In genomic region chr14:22272408-22272807, GRCh38 we compare ENCODE assay signal across 16 cellular contexts.
DNase-seq lines count a peak whose midpoint lies in the region; ATAC-seq, FAIRE-seq and TF ChIP-seq lines count a peak whose summit lies in the region.
"Had no signal": no experiment of that assay in that cellular context is flagged by ENCODE, and none has a peak within 500 bp of the region (broad histone marks: within the 10 kb centered on the region; RNA-seq: fewer than 3 reads in every experiment).

No MANE protein-coding gene starts in this region.

- H3K27me3 Mint-ChIP-seq in activated CD8-positive, alpha-beta T cell treated with anti-CD3 and anti-CD28 coated beads for 36 hours, result no peaks in the 10 kb centered on the region
- no peaks in the 10 kb centered on the region for H3K27me3 Mint-ChIP-seq in chondrocyte (ENCODE audit: low read depth)

- H3K4me3 ChIP-seq in DND-41 (ENCODE audit: low read depth in 1 of 2, low read length in 2 of 2), result no peak overlapping the region
- H3K4me3 ChIP-seq: BLaER1 had no signal

- H3K4me1 Mint-ChIP-seq in activated CD8-positive, alpha-beta T cell treated with anti-CD3 and anti-CD28 coated beads for 36 hours (ENCODE audit: low read depth), result peaks cover 2% of the 10 kb centered on the region
- peaks cover 52% of the 10 kb centered on the region for H3K4me1 Mint-ChIP-seq in chondrocyte (ENCODE audit: low read depth)

- H3K4me2 ChIP-seq in DND-41 (ENCODE audit: insufficient read depth, low read length), result no peak overlapping the region
- H3K4me2 ChIP-seq: BLaER1 had no signal

- no peak for TF ChIP-seq CTCF in DND-41 (IDR thresholded peaks at IDR 0.05; ENCODE audit: borderline replicate concordance, extremely low read depth, low read length, poor library complexity, severe bottlenecking)
- TF ChIP-seq CTCF in activated CD8-positive, alpha-beta T cell treated with anti-CD3 and anti-CD28 coated beads for 36 hours (IDR thresholded peaks at IDR 0.05), result no peak
- no peak for TF ChIP-seq CTCF in chondrocyte (IDR thresholded peaks at IDR 0.05)

- H3K79me2 ChIP-seq in DND-41 (ENCODE audit: insufficient read depth, low read length), result no peaks in the 10 kb centered on the region

- no peak overlapping the region for H3K9ac ChIP-seq in DND-41 (ENCODE audit: low read depth, low read length)
- H3K9ac ChIP-seq: BLaER1 had no signal

- H2AFZ ChIP-seq in DND-41 (ENCODE audit: low read depth, low read length), result no peak overlapping the region

- no peak for ATAC-seq in DND-41 (ENCODE audit: insufficient read depth, low read depth)
- ATAC-seq in activated CD8-positive, alpha-beta T cell treated with anti-CD3 and anti-CD28 coated beads for 36 hours, result peak; percentile 37

- no peaks in the 10 kb centered on the region for H3K36me3 Mint-ChIP-seq in activated CD8-positive, alpha-beta T cell treated with anti-CD3 and anti-CD28 coated beads for 36 hours (ENCODE audit: low read depth)
- no peaks in the 10 kb centered on the region for H3K36me3 Mint-ChIP-seq in chondrocyte (ENCODE audit: low read depth)

- H3K9me3 Mint-ChIP-seq in activated CD8-positive, alpha-beta T cell treated with anti-CD3 and anti-CD28 coated beads for 36 hours, result no peaks in the 10 kb centered on the region
- H3K9me3 Mint-ChIP-seq in chondrocyte (ENCODE audit: low read depth), result no peaks in the 10 kb centered on the region
- H3K9me3 Mint-ChIP-seq: H9 had no signal

- H4K20me1 ChIP-seq in DND-41 (ENCODE audit: insufficient read depth, low read length), result no peaks in the 10 kb centered on the region
- H4K20me1 ChIP-seq: BLaER1 had no signal

- intact Hi-C loops in activated CD8-positive, alpha-beta T cell treated with anti-CD3 and anti-CD28 coated beads for 36 hours (cut with micrococcal nuclease), result no loop called here

- no peaks in the 10 kb centered on the region for H3K27me3 ChIP-seq in DND-41 (ENCODE audit: insufficient read depth, low read length, poor library complexity)
- H3K27me3 ChIP-seq: BLaER1 had no signal

- H3K4me3 Mint-ChIP-seq in activated CD8-positive, alpha-beta T cell treated with anti-CD3 and anti-CD28 coated beads for 36 hours, result peak overlapping the region; percentile 60
- H3K4me3 Mint-ChIP-seq in chondrocyte (ENCODE audit: unreplicated experiment), result no peak overlapping the region
- H3K4me3 Mint-ChIP-seq: H9 had no signal

- no peak for FAIRE-seq in frontal cortex (lab: Jason Lieb, UNC)

- CTCF ChIA-PET in activated CD8-positive, alpha-beta T cell treated with anti-CD3 and anti-CD28 coated beads for 36 hours (lab: Charles Lee), result no interaction called here

- POLR2A ChIA-PET in activated CD8-positive, alpha-beta T cell treated with anti-CD3 and anti-CD28 coated beads for 36 hours (lab: Charles Lee), result interaction anchor here (0.7 kb wide), 1 partner anchor 248 kb away, joined by 4 read pairs; no protein-coding TSS in a partner anchor

- no peaks in the 10 kb centered on the region for H3K9me3 ChIP-seq in DND-41 (ENCODE audit: insufficient read depth, low read length, severe bottlenecking)
- H3K9me3 ChIP-seq: BLaER1 had no signal

- no peak overlapping the region for H3K27ac ChIP-seq in DND-41 (ENCODE audit: low read length)
- H3K27ac ChIP-seq: 22Rv1, BLaER1 had no signal

- H3K4me1 ChIP-seq in DND-41 (ENCODE audit: insufficient read depth, low read length), result peaks cover 6% of the 10 kb centered on the region
- H3K4me1 ChIP-seq: BLaER1 had no signal

- no peaks in the 10 kb centered on the region for H3K36me3 ChIP-seq in DND-41 (ENCODE audit: insufficient read depth, low read length)
- H3K36me3 ChIP-seq: BLaER1 had no signal

- H3K27ac Mint-ChIP-seq in activated CD8-positive, alpha-beta T cell treated with anti-CD3 and anti-CD28 coated beads for 36 hours, result no peak overlapping the region
- peak overlapping the region; percentile 80 for H3K27ac Mint-ChIP-seq in chondrocyte (ENCODE audit: unreplicated experiment)
- H3K27ac Mint-ChIP-seq: H9 had no signal

- peak; percentile 26 for DNase-seq in NCI-H2227 (lab: John Stamatoyannopoulos, UW; ENCODE audit: unreplicated experiment)
- no peak for DNase-seq in NCI-H2227 treated with DMSO at 0.1 percent for 48 hours (lab: John Stamatoyannopoulos, UW)
- peak; percentile 3 for DNase-seq in DND-41
- no peak for DNase-seq in activated CD8-positive, alpha-beta T cell treated with anti-CD3 and anti-CD28 coated beads for 36 hours
- no peak for DNase-seq in chondrocyte (ENCODE audit: low spot score)
- DNase-seq in frontal cortex (ENCODE audit: low spot score in 2 of 2), result no peak
- no peak for DNase-seq in NCI-H1417 (lab: John Stamatoyannopoulos, UW)
- DNase-seq in RPMI8226, result no peak
- DNase-seq: DMS 273 treated with DMSO at 0.1 percent for 48 hours, H9, Kasumi-1, NCI-H1417 treated with DMSO at 0.1 percent for 48 hours, NCI-H2029 treated with DMSO at 0.1 percent for 48 hours, NCI-H524 had no signal

Comparison
In these comparisons a context has a peak if more than half of its experiments do, and no peak if none do; other contexts are left out.
1. DNase-seq: peak in NCI-H2227 (single experiment) and DND-41 (single experiment); none in NCI-H2227 treated with DMSO at 0.1 percent for 48 hours (single experiment), activated CD8-positive, alpha-beta T cell treated with anti-CD3 and anti-CD28 coated beads for 36 hours (single experiment), chondrocyte (single experiment), frontal cortex (0 of 2), NCI-H1417 (0 of 3) and RPMI8226 (single experiment).